In genomic region chr18:50155406-50155805, GRCh38 we compare ENCODE assay signal across 28 cellular contexts. TPM values are rescaled to one million over a fixed set of nuclear protein-coding genes. Genes with fewer than 3 reads are reported as not detected.
"Had no signal": no experiment of that assay in that cellular context is flagged by ENCODE, and none has a peak within 500 bp of the region (broad histone marks: within the 10 kb centered on the region; RNA-seq: fewer than 3 reads in every experiment).

No MANE protein-coding gene starts in this region.

- ATAC-seq: activated CD8-positive, alpha-beta T cell treated with anti-CD3 and anti-CD28 coated beads, Interleukin-2, amount 10 ng/mL, durations not matched to agents 7 days and 5 days; activated naive CD4-positive, alpha-beta T cell treated with anti-CD3 and anti-CD28 coated beads, Interleukin-2, amount 50 U/mL, for 72 hours; body of pancreas; Panc1 had no signal

- H3K4me1 ChIP-seq: adrenal gland, SJCRH30 had no signal

- H3K4me3 ChIP-seq: adrenal gland, body of pancreas, SJCRH30, SK-N-MC had no signal

- H3K27me3 ChIP-seq: body of pancreas, SJCRH30 had no signal

- H3K36me3 ChIP-seq: adrenal gland, SJCRH30 had no signal

- H3K27ac ChIP-seq: adrenal gland, body of pancreas, KMS-11, SJCRH30, SK-N-MC had no signal

- H3K4me2 ChIP-seq: KMS-11 had no signal

- H3K9me3 ChIP-seq: adrenal gland, body of pancreas, SJCRH30 had no signal

- DNase-seq: activated CD4-positive, alpha-beta T cell treated with anti-CD3 and anti-CD28 coated beads, Interleukin-2, amount 10 ng/mL, durations not matched to agents 7 days and 5 days; activated CD4-positive, alpha-beta T cell treated with anti-CD3 and anti-CD28 coated beads, Interleukin-2, amount 50 U/mL, for 48 hours; activated CD8-positive, alpha-beta T cell treated with anti-CD3 and anti-CD28 coated beads, Interleukin-2, amount 10 ng/mL, durations not matched to agents 7 days and 5 days; activated gamma-delta T cell; activated naive CD4-positive, alpha-beta T cell treated with anti-CD3 and anti-CD28 coated beads for 36 hours; activated T-cell treated with anti-CD3 and anti-CD28 coated beads, Interleukin-2, amount 50 U/mL, for 24 hours; adrenal gland; body of pancreas; central memory CD4-positive, alpha-beta T cell; MM.1S; MV-4-11; NCI-H1092; NCI-H1436 treated with DMSO at 0.1 percent for 48 hours; NCI-H1694 treated with DMSO at 0.1 percent for 48 hours; NCI-H2029; NCI-H2171; NCI-H510A; NCI-H526; NCI-H748 treated with DMSO at 0.1 percent for 48 hours; SHP77; SJCRH30; T1000 had no signal

RNA-seq across cellular contexts. Expression of gene MYO5B, which starts 39.5 kb away (rescaled TPM):
- total RNA-seq: activated CD8-positive, alpha-beta T cell treated with anti-CD3 and anti-CD28 coated beads, Interleukin-2, amount 10 ng/mL, durations not matched to agents 7 days and 5 days; activated T-helper 2 cell treated with anti-CD3 and anti-CD28 coated beads, Interferon-gamma antibody, Interleukin-2, Interleukin-4, amounts not matched to agents 10 μg/mL and 5 μg/mL and 100 μg/mL, durations not matched to agents 14 hours and 24 hours and 36 hours; OCI-LY7 had no signal
